8 cellular contexts compared by ENCODE assay signal in genomic region chr11:87037450-87038234, GRCh38. TPM values are rescaled to one million over a fixed set of nuclear protein-coding genes. Genes with fewer than 3 reads are reported as not detected.
DNase-seq lines count a peak whose midpoint lies in the region; ATAC-seq lines count a peak whose summit lies in the region.

TSS of gene TMEM135 (plus strand) at chr11:87037934. CDS start at chr11:87038046, 112 bp downstream.

- DNase-seq in EH (ENCODE audit: low read depth) = peak; percentile 91
- peak; percentile 58 for DNase-seq in GOT3 (lab: John Stamatoyannopoulos, UW)
- DNase-seq in LHCN-M2 (ENCODE audit: low read depth) = peak; percentile 94
- peak; percentile 90 for DNase-seq in RPMI7951 (ENCODE audit: low read depth)
- peak; percentile 93 for DNase-seq in activated T-helper 1 cell treated with anti-CD3 and anti-CD28 coated beads, Interleukin-12 subunit alpha, Interleukin-12 subunit beta, Interleukin-2, Interleukin-4 antibody, amounts not matched to agents 30 ng/mL and 10 ng/mL and 1 ng/mL, durations not matched to agents 14 hours and 24 hours and 36 hours (ENCODE audit: low spot score)
- DNase-seq in fibroblast of gingiva (ENCODE audit: low read depth) = peak; percentile 94
- DNase-seq in naive B cell = peak; percentile 87
- DNase-seq in stimulated activated effector memory CD8-positive, alpha-beta T cell treated with anti-CD3 and anti-CD28 coated beads, Interleukin-12 subunit alpha, Interleukin-12 subunit beta, amount 100 ng/mL, for 72 hours (ENCODE audit: low spot score in 2 of 2) = peak; percentile 89 to 97

- peaks cover 21% of the 10 kb centered on the region for H3K36me3 Mint-ChIP-seq in activated T-helper 1 cell treated with anti-CD3 and anti-CD28 coated beads, Interleukin-12 subunit alpha, Interleukin-12 subunit beta, Interleukin-2, Interleukin-4 antibody, amounts not matched to agents 30 ng/mL and 10 ng/mL and 1 ng/mL, durations not matched to agents 14 hours and 24 hours and 36 hours (ENCODE audit: low read depth)
- H3K36me3 Mint-ChIP-seq in naive B cell = no peaks in the 10 kb centered on the region
- H3K36me3 Mint-ChIP-seq in stimulated activated effector memory CD8-positive, alpha-beta T cell treated with anti-CD3 and anti-CD28 coated beads, Interleukin-12 subunit alpha, Interleukin-12 subunit beta, amount 100 ng/mL, for 72 hours = no peaks in the 10 kb centered on the region

- peak within 1 kb of the TSS; percentile 89 for H3K27ac Mint-ChIP-seq in activated T-helper 1 cell treated with anti-CD3 and anti-CD28 coated beads, Interleukin-12 subunit alpha, Interleukin-12 subunit beta, Interleukin-2, Interleukin-4 antibody, amounts not matched to agents 30 ng/mL and 10 ng/mL and 1 ng/mL, durations not matched to agents 14 hours and 24 hours and 36 hours
- peak within 1 kb of the TSS; percentile 75 to 95 (median 89) for H3K27ac Mint-ChIP-seq in naive B cell
- H3K27ac Mint-ChIP-seq in stimulated activated effector memory CD8-positive, alpha-beta T cell treated with anti-CD3 and anti-CD28 coated beads, Interleukin-12 subunit alpha, Interleukin-12 subunit beta, amount 100 ng/mL, for 72 hours = peak within 1 kb of the TSS; percentile 93

- peaks cover 49% of the 10 kb centered on the region for H3K4me1 Mint-ChIP-seq in activated T-helper 1 cell treated with anti-CD3 and anti-CD28 coated beads, Interleukin-12 subunit alpha, Interleukin-12 subunit beta, Interleukin-2, Interleukin-4 antibody, amounts not matched to agents 30 ng/mL and 10 ng/mL and 1 ng/mL, durations not matched to agents 14 hours and 24 hours and 36 hours (ENCODE audit: low read depth)
- peaks cover 23 to 45% (median 37%) of the 10 kb centered on the region in 3 donors for H3K4me1 Mint-ChIP-seq in naive B cell
- H3K4me1 Mint-ChIP-seq in stimulated activated effector memory CD8-positive, alpha-beta T cell treated with anti-CD3 and anti-CD28 coated beads, Interleukin-12 subunit alpha, Interleukin-12 subunit beta, amount 100 ng/mL, for 72 hours = peaks cover 54% of the 10 kb centered on the region

- H3K4me3 Mint-ChIP-seq in activated T-helper 1 cell treated with anti-CD3 and anti-CD28 coated beads, Interleukin-12 subunit alpha, Interleukin-12 subunit beta, Interleukin-2, Interleukin-4 antibody, amounts not matched to agents 30 ng/mL and 10 ng/mL and 1 ng/mL, durations not matched to agents 14 hours and 24 hours and 36 hours = peak within 1 kb of the TSS; percentile 98
- H3K4me3 Mint-ChIP-seq in naive B cell = peak within 1 kb of the TSS; percentile 95 to 99 (median 98)
- peak within 1 kb of the TSS; percentile 99 for H3K4me3 Mint-ChIP-seq in stimulated activated effector memory CD8-positive, alpha-beta T cell treated with anti-CD3 and anti-CD28 coated beads, Interleukin-12 subunit alpha, Interleukin-12 subunit beta, amount 100 ng/mL, for 72 hours

- peaks cover 17% of the 10 kb centered on the region for H3K27me3 Mint-ChIP-seq in activated T-helper 1 cell treated with anti-CD3 and anti-CD28 coated beads, Interleukin-12 subunit alpha, Interleukin-12 subunit beta, Interleukin-2, Interleukin-4 antibody, amounts not matched to agents 30 ng/mL and 10 ng/mL and 1 ng/mL, durations not matched to agents 14 hours and 24 hours and 36 hours (ENCODE audit: insufficient read depth)
- H3K27me3 Mint-ChIP-seq in naive B cell = no peaks in the 10 kb centered on the region

- intact Hi-C loops in activated T-helper 1 cell treated with anti-CD3 and anti-CD28 coated beads, Interleukin-12 subunit alpha, Interleukin-12 subunit beta, Interleukin-2, Interleukin-4 antibody, amounts not matched to agents 30 ng/mL and 10 ng/mL and 1 ng/mL, durations not matched to agents 14 hours and 24 hours and 36 hours (cut with micrococcal nuclease) = loop anchor here (1.0 to 10.0 kb wide), 11 partner anchors 44 to 1413 kb away; partner anchors contain the start of genes DLG2, FZD4, ME3 and PRSS23

- peak; percentile 90 for ATAC-seq in naive B cell (ENCODE audit: low read depth in 2 of 2)
- peak; percentile 97 for ATAC-seq in stimulated activated effector memory CD8-positive, alpha-beta T cell treated with anti-CD3 and anti-CD28 coated beads, Interleukin-12 subunit alpha, Interleukin-12 subunit beta, amount 100 ng/mL, for 72 hours

- no peaks in the 10 kb centered on the region for H3K9me3 Mint-ChIP-seq in activated T-helper 1 cell treated with anti-CD3 and anti-CD28 coated beads, Interleukin-12 subunit alpha, Interleukin-12 subunit beta, Interleukin-2, Interleukin-4 antibody, amounts not matched to agents 30 ng/mL and 10 ng/mL and 1 ng/mL, durations not matched to agents 14 hours and 24 hours and 36 hours
- H3K9me3 Mint-ChIP-seq in naive B cell = no peaks in the 10 kb centered on the region
- no peaks in the 10 kb centered on the region for H3K9me3 Mint-ChIP-seq in stimulated activated effector memory CD8-positive, alpha-beta T cell treated with anti-CD3 and anti-CD28 coated beads, Interleukin-12 subunit alpha, Interleukin-12 subunit beta, amount 100 ng/mL, for 72 hours

RNA-seq across cellular contexts. Expression of gene TMEM135, which starts in this region (rescaled TPM):
- 11.3 and 16.5 TPM in 2 replicates for total RNA-seq in LHCN-M2 (2014; rRNA removed)
- polyA plus RNA-seq in LHCN-M2 (2012) = 3.2 TPM
- 12.2 and 16.6 TPM in 2 replicates for total RNA-seq in RPMI7951 (2014; rRNA removed; shearing (Covaris generic))
- total RNA-seq in activated T-helper 1 cell treated with anti-CD3 and anti-CD28 coated beads, Interleukin-12 subunit alpha, Interleukin-12 subunit beta, Interleukin-2, Interleukin-4 antibody, amounts not matched to agents 30 ng/mL and 10 ng/mL and 1 ng/mL, durations not matched to agents 14 hours and 24 hours and 36 hours = 27.9 and 28.8 TPM in 2 replicates
- 10 to 100 TPM in 1 of 6 donors, 1 to 10 TPM in 5; 1.1 to 12.2 (median 4.2) TPM for polyA plus RNA-seq in naive B cell (ENCODE audit: low read depth in 6 of 6)

Comparison
In these comparisons a context has a peak if more than half of its experiments do, and no peak if none do; other contexts are left out.
1. Peak in every context shown above with its lines: DNase-seq and ATAC-seq.